In genomic region chr2:219542931-219543595, GRCh38 we compare ENCODE assay signal across 8 cellular contexts. TPM values are rescaled to one million over a fixed set of nuclear protein-coding genes. Genes with fewer than 3 reads are reported as not detected.
DNase-seq lines count a peak whose midpoint lies in the region; ATAC-seq and TF ChIP-seq lines count a peak whose summit lies in the region.

No MANE protein-coding gene starts in this region.

- TF ChIP-seq POLR2A in lower leg skin (IDR thresholded peaks at IDR 0.05) (no peak), thyroid gland (IDR thresholded peaks at IDR 0.05) (no peak)

- H3K36me3 ChIP-seq in thyroid gland, result peaks cover 14 to 17% of the 10 kb centered on the region in 2 donors

- ATAC-seq in HG02678 (IDR thresholded peaks at IDR 0.05; ENCODE audit: unreplicated experiment), result peak; percentile 37

- TF ChIP-seq CTCF in AG04450 (IDR thresholded peaks at IDR 0.05; ENCODE audit: low read depth, low read length), result no peak
- peak; percentile 26 for TF ChIP-seq CTCF in GM13976 (IDR thresholded peaks at IDR 0.05; ENCODE audit: borderline replicate concordance, control extremely low read depth, extremely low read depth, insufficient read depth, missing control alignments)
- TF ChIP-seq CTCF in choroid plexus epithelial cell (conservative IDR thresholded peaks at IDR 0.05; ENCODE audit: low read depth, low read length), result no peak
- no peak for TF ChIP-seq CTCF in lower leg skin (IDR thresholded peaks at IDR 0.05)
- TF ChIP-seq CTCF in thyroid gland (IDR thresholded peaks at IDR 0.05), result no peak

- H3K4me1 ChIP-seq in thyroid gland, result peaks cover 21 to 24% of the 10 kb centered on the region in 2 donors

- peak overlapping the region; percentile 78 for H3K27ac ChIP-seq in AG04450 (ENCODE audit: low read depth, low read length)
- H3K27ac ChIP-seq in thyroid gland, result peak overlapping the region; percentile 78 to 91 (median 84)

- CTCF ChIA-PET in AG04450 (lab: Charles Lee), result interaction anchor here (1.0 to 4.4 kb wide), 4 partner anchors 17 to 101 kb away, joined by 5 to 30 read pairs (median 6); no protein-coding TSS in a partner anchor

- H3K27me3 ChIP-seq in AG04450 (ENCODE audit: control insufficient read depth, insufficient read depth, low read length) (no peaks in the 10 kb centered on the region), thyroid gland (no peaks in the 10 kb centered on the region)

- H3K4me3 ChIP-seq in AG04450 (ENCODE audit: low read depth, low read length) (peak overlapping the region; percentile 75), choroid plexus epithelial cell (ENCODE audit: low read depth, low read length) (peak overlapping the region; percentile 77), lower leg skin (ENCODE audit: low read depth, poor library complexity, severe bottlenecking) (peak overlapping the region; percentile 41), thyroid gland (replicated peaks in 1 of 3) (peak overlapping the region; percentile 33 to 83 (median 79))

- POLR2A ChIA-PET in AG04450 (lab: Yijun Ruan, JAX), result interaction anchor here (1.2 to 1.6 kb wide), 4 partner anchors 9 to 55 kb away, joined by 5 to 10 read pairs (median 8); partner anchors contain the start of genes OBSL1 and STK11IP

- 0% methylated on average over 28 to 31 of the region's 66 CpGs for WGBS in lower leg skin, 2 donors
- WGBS in thyroid gland, 2 donors, result 0 to 1% methylated on average over 7 to 16 of the region's 66 CpGs

- in situ Hi-C loops in GM13976 (cut with MboI; ENCODE audit: low sequenced_read_pairs, unreplicated experiment), result no loop called here

- DNase-seq in AG04450 (ENCODE audit: low read depth, low spot score) (no peak), GM13976 (ENCODE audit: low spot score) (no peak), NCI-H526 treated with DMSO at 0.1 percent for 48 hours (lab: John Stamatoyannopoulos, UW) (peak; percentile 39), choroid plexus epithelial cell (ENCODE audit: low read depth) (peak; percentile 48), lower leg skin (ENCODE audit: low spot score in 2 of 2) (no peak), thyroid gland (peak; percentile 65 to 67), NCI-H128 (lab: John Stamatoyannopoulos, UW; ENCODE audit: unreplicated experiment) (no peak)

- H3K9me3 ChIP-seq in AG04450 (ENCODE audit: control insufficient read depth, insufficient read depth, low read length), result no peaks in the 10 kb centered on the region; the same call in 1 of the 2 replicates
- H3K9me3 ChIP-seq in thyroid gland, result no peaks in the 10 kb centered on the region

- intact Hi-C loops in lower leg skin (cut with DNase I; ENCODE audit: low total_unique reads) (loop anchor here (5.0 kb wide), 1 partner anchor 144 kb away; no protein-coding TSS in a partner anchor), thyroid gland (cut with DNase I) (loop anchor here (5.0 kb wide), 1 partner anchor 144 kb away; no protein-coding TSS in a partner anchor)

RNA-seq across cellular contexts. Expression of gene CHPF, which starts 0.5 kb away (rescaled TPM):
- polyA plus RNA-seq in AG04450 (2011; rRNA removed), result 24.4 and 37.2 TPM in 2 replicates
- polyA minus RNA-seq in AG04450 (2011; rRNA and poly(A)+ RNA removed), result 11.5 and 12.1 TPM in 2 replicates
- total RNA-seq in lower leg skin (10 to 100 TPM; 37.8 to 73.1 (median 58.4) TPM), thyroid gland (100 to 1,000 TPM in 3 of 4 donors, 10 to 100 TPM in 1; 57.2 to 194 (median 141) TPM)

RNA-seq across cellular contexts. Expression of gene TMEM198, which starts 0.8 kb away (rescaled TPM):
- polyA plus RNA-seq in AG04450 (2011; rRNA removed), result 0.83 and 1.2 TPM in 2 replicates
- polyA minus RNA-seq in AG04450 (2011; rRNA and poly(A)+ RNA removed), result 0.13 and 0.60 TPM in 2 replicates
- total RNA-seq in lower leg skin (1 to 10 TPM in 2 of 4 donors, under 1 TPM in 2; 0.17 to 2.1 (median 1.0) TPM), thyroid gland (10 to 100 TPM in 1 of 4 donors, 1 to 10 TPM in 3; 4.6 to 10.9 (median 5.4) TPM)

RNA-seq across cellular contexts. Expression of gene OBSL1, which starts 28.3 kb away (rescaled TPM):
- polyA plus RNA-seq in AG04450 (2011; rRNA removed), result 35.5 and 46.8 TPM in 2 replicates
- polyA minus RNA-seq in AG04450 (2011; rRNA and poly(A)+ RNA removed), result 58.9 and 74.4 TPM in 2 replicates
- 10 to 100 TPM; 34.2 to 52.7 (median 42.7) TPM for total RNA-seq in lower leg skin
- 100 to 1,000 TPM; 142 to 200 (median 170) TPM for total RNA-seq in thyroid gland

RNA-seq across cellular contexts. Expression of gene ASIC4, which starts 28.8 kb away (rescaled TPM):
- polyA plus RNA-seq in AG04450 (2011; rRNA removed), result not detected in 2 replicates
- not detected in 2 replicates for polyA minus RNA-seq in AG04450 (2011; rRNA and poly(A)+ RNA removed)
- total RNA-seq in lower leg skin (under 1 TPM in 1 of 4 donors, not detected in 3; 0.26 TPM), thyroid gland (not detected)

RNA-seq across cellular contexts. Expression of gene INHA, which starts 29.0 kb away (rescaled TPM):
- 0.12 and 0.29 TPM in 2 replicates for polyA plus RNA-seq in AG04450 (2011; rRNA removed)
- polyA minus RNA-seq in AG04450 (2011; rRNA and poly(A)+ RNA removed), result 0.17 and 0.18 TPM in 2 replicates
- total RNA-seq in lower leg skin (1 to 10 TPM in 1 of 4 donors, under 1 TPM in 2, not detected in 1; 0.58 to 1.4 (median 0.84) TPM), thyroid gland (1 to 10 TPM in 1 of 4 donors, under 1 TPM in 2, not detected in 1; 0.50 to 1.1 (median 0.81) TPM)

Comparison
In these comparisons a context has a peak if more than half of its experiments do, and no peak if none do; other contexts are left out.
1. DNase-seq: peak in NCI-H526 treated with DMSO at 0.1 percent for 48 hours (single experiment), choroid plexus epithelial cell (single experiment) and thyroid gland (2 of 2); none in AG04450 (single experiment), GM13976 (single experiment), lower leg skin (0 of 2) and NCI-H128 (single experiment).
2. Peak in every context shown above with its lines, with median percentiles within 50 percentile points of each other: H3K4me3 ChIP-seq.